ENCODE assay signal across 25 cellular contexts in genomic region chr18:46402945-46403344, GRCh38.
"Had no signal": no experiment of that assay in that cellular context is flagged by ENCODE, and none has a peak within 500 bp of the region (broad histone marks: within the 10 kb centered on the region; RNA-seq: fewer than 3 reads in every experiment).

No MANE protein-coding gene starts in this region.

- H3K4me1 Mint-ChIP-seq: activated B cell treated with CpG ODN at 0.5 μM for 24 hours; activated CD8-positive, alpha-beta memory T cell treated with anti-CD3 and anti-CD28 coated beads, Interleukin-2, amount 10 ng/mL, durations not matched to agents 7 days and 5 days; activated naive CD4-positive, alpha-beta T cell treated with anti-CD3 and anti-CD28 coated beads, Interleukin-2, amount 50 U/mL, for 24 hours had no signal

- H3K9me3 ChIP-seq: ascending aorta had no signal

- H3K27ac ChIP-seq: ascending aorta, SK-N-MC had no signal

- DNase-seq: activated B cell treated with CpG ODN at 0.5 μM for 24 hours; activated CD4-positive, alpha-beta T cell treated with anti-CD3 and anti-CD28 coated beads for 1 hour; activated CD4-positive, alpha-beta T cell treated with anti-CD3 and anti-CD28 coated beads, Interleukin-2, amount 10 ng/mL, durations not matched to agents 24 days and 14 days; activated CD4-positive, alpha-beta T cell treated with anti-CD3 and anti-CD28 coated beads, Interleukin-2, amount 50 U/mL, for 48 hours; activated CD8-positive, alpha-beta memory T cell treated with anti-CD3 and anti-CD28 coated beads, Interleukin-2, amount 10 ng/mL, durations not matched to agents 7 days and 5 days; activated effector memory CD4-positive, alpha-beta T cell treated with Interleukin-2 at 50 U/mL for 16 hours; activated naive CD4-positive, alpha-beta T cell; activated T-cell treated with anti-CD3 and anti-CD28 coated beads, Interleukin-2, amount 50 U/mL, for 24 hours; Karpas-422; MM.1S; NCI-H1105; NCI-H1436; NCI-H187; NCI-H2081; NCI-H510A treated with DMSO at 0.1 percent for 48 hours; PC-3; SHP77; T-helper 17 cell; T-helper 9 cell had no signal

- H3K4me3 Mint-ChIP-seq: activated B cell treated with CpG ODN at 0.5 μM for 24 hours; activated CD4-positive, alpha-beta T cell treated with anti-CD3 and anti-CD28 coated beads, Interleukin-2, amount 10 ng/mL, durations not matched to agents 24 days and 14 days; activated CD8-positive, alpha-beta memory T cell treated with anti-CD3 and anti-CD28 coated beads, Interleukin-2, amount 10 ng/mL, durations not matched to agents 7 days and 5 days; activated naive CD4-positive, alpha-beta T cell treated with anti-CD3 and anti-CD28 coated beads, Interleukin-2, amount 50 U/mL, for 24 hours; activated T-cell treated with anti-CD3 and anti-CD28 coated beads, Interleukin-2, amount 50 U/mL, for 24 hours; activated T-helper 1 cell treated with anti-CD3 and anti-CD28 coated beads, Interleukin-12 subunit alpha, Interleukin-12 subunit beta, Interleukin-2, Interleukin-4 antibody, amounts not matched to agents 30 ng/mL and 10 ng/mL and 1 ng/mL, durations not matched to agents 14 hours and 24 hours and 36 hours; brain; T-helper 17 cell had no signal

- FAIRE-seq: K562 had no signal

- H3K27ac Mint-ChIP-seq: activated B cell treated with CpG ODN at 0.5 μM for 24 hours; activated CD4-positive, alpha-beta T cell treated with anti-CD3 and anti-CD28 coated beads, Interleukin-2, amount 10 ng/mL, durations not matched to agents 24 days and 14 days; activated CD8-positive, alpha-beta memory T cell treated with anti-CD3 and anti-CD28 coated beads, Interleukin-2, amount 10 ng/mL, durations not matched to agents 7 days and 5 days; activated naive CD4-positive, alpha-beta T cell treated with anti-CD3 and anti-CD28 coated beads, Interleukin-2, amount 50 U/mL, for 24 hours; activated T-cell treated with anti-CD3 and anti-CD28 coated beads, Interleukin-2, amount 50 U/mL, for 24 hours; activated T-helper 1 cell treated with anti-CD3 and anti-CD28 coated beads, Interleukin-12 subunit alpha, Interleukin-12 subunit beta, Interleukin-2, Interleukin-4 antibody, amounts not matched to agents 30 ng/mL and 10 ng/mL and 1 ng/mL, durations not matched to agents 14 hours and 24 hours and 36 hours; T-helper 17 cell had no signal

- H3K36me3 ChIP-seq: ascending aorta had no signal

- H3K9me3 Mint-ChIP-seq: activated B cell treated with CpG ODN at 0.5 μM for 24 hours; activated CD4-positive, alpha-beta T cell treated with anti-CD3 and anti-CD28 coated beads, Interleukin-2, amount 10 ng/mL, durations not matched to agents 24 days and 14 days; activated naive CD4-positive, alpha-beta T cell treated with anti-CD3 and anti-CD28 coated beads, Interleukin-2, amount 50 U/mL, for 24 hours; activated T-cell treated with anti-CD3 and anti-CD28 coated beads, Interleukin-2, amount 50 U/mL, for 24 hours; activated T-helper 1 cell treated with anti-CD3 and anti-CD28 coated beads, Interleukin-12 subunit alpha, Interleukin-12 subunit beta, Interleukin-2, Interleukin-4 antibody, amounts not matched to agents 30 ng/mL and 10 ng/mL and 1 ng/mL, durations not matched to agents 14 hours and 24 hours and 36 hours; brain had no signal

- H3K36me3 Mint-ChIP-seq: activated CD8-positive, alpha-beta memory T cell treated with anti-CD3 and anti-CD28 coated beads, Interleukin-2, amount 10 ng/mL, durations not matched to agents 7 days and 5 days; activated naive CD4-positive, alpha-beta T cell treated with anti-CD3 and anti-CD28 coated beads, Interleukin-2, amount 50 U/mL, for 24 hours had no signal

- H3K4me3 ChIP-seq: ascending aorta, K562, SK-N-MC had no signal

- H3K27me3 Mint-ChIP-seq: brain had no signal

- H3K27me3 ChIP-seq: ascending aorta had no signal
